ENCODE assay signal across 11 cellular contexts in genomic region chr9:27398982-27399653, GRCh38.
"Had no signal": no experiment of that assay in that cellular context is flagged by ENCODE, and none has a peak within 500 bp of the region (broad histone marks: within the 10 kb centered on the region; RNA-seq: fewer than 3 reads in every experiment).

No MANE protein-coding gene starts in this region.

- H3K27me3 ChIP-seq: ascending aorta, hepatocyte, thyroid gland had no signal

- H3K36me3 ChIP-seq: ascending aorta, thyroid gland had no signal

- H3K27ac Mint-ChIP-seq: activated CD8-positive, alpha-beta T cell treated with anti-CD3 and anti-CD28 coated beads, Interleukin-2, amount 10 ng/mL, durations not matched to agents 7 days and 5 days; endodermal cell had no signal

- H3K4me3 ChIP-seq: ascending aorta, hepatocyte, thyroid gland had no signal

- H3K4me1 ChIP-seq: parathyroid adenoma had no signal

- H3K9me3 ChIP-seq: ascending aorta, thyroid gland had no signal

- FAIRE-seq: bronchial epithelial cell, small intestine had no signal

- DNase-seq: activated CD4-positive, alpha-beta T cell treated with anti-CD3 and anti-CD28 coated beads for 48 hours; activated CD8-positive, alpha-beta memory T cell treated with anti-CD3 and anti-CD28 coated beads, Interleukin-2, amount 50 U/mL, for 48 hours; activated CD8-positive, alpha-beta T cell treated with anti-CD3 and anti-CD28 coated beads, Interleukin-2, amount 10 ng/mL, durations not matched to agents 7 days and 5 days; activated naive CD4-positive, alpha-beta T cell; endodermal cell; small intestine; thyroid gland had no signal

- H3K27ac ChIP-seq: ascending aorta, parathyroid adenoma, thyroid gland had no signal

- ATAC-seq: activated CD8-positive, alpha-beta T cell treated with anti-CD3 and anti-CD28 coated beads, Interleukin-2, amount 10 ng/mL, durations not matched to agents 7 days and 5 days had no signal

- H3K4me3 Mint-ChIP-seq: activated CD8-positive, alpha-beta T cell treated with anti-CD3 and anti-CD28 coated beads, Interleukin-2, amount 10 ng/mL, durations not matched to agents 7 days and 5 days; endodermal cell had no signal
